In the genomic region with DNA sequence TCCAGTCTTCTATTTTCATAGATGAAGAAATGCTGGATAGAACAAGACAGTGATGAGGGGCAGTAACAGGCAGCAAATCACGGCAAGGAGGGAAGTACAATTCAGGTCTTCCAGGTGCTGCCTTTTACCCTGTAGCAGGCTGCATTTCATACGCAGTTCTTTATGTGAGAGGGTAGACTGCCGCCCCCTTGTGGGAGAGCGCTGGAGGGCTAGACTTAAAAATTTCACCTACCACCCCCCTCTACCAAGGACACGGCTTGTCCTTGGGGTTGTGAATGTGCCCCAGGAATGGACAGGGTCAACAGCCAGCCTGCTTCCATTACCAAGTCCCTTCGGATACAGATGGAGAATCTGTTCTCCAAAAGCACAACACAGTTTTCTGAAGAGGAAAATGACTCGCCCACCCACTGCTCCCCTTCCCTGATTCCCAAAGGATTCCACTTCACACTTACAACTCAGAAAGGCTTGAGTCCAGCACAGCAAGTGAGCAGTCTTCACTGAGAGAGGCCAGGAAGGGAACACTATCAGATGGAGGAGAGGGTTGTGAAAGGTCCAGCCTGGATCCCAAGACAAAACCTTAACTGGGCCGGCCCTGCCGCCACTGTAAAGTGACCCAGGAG, we compare ENCODE assay signal across 8 cellular contexts. TPM values are rescaled to one million over a fixed set of nuclear protein-coding genes. Genes with fewer than 3 reads are reported as not detected.
DNase-seq lines count a peak whose midpoint lies in the region; ATAC-seq, FAIRE-seq and TF ChIP-seq lines count a peak whose summit lies in the region.

No MANE protein-coding gene starts in this region.

- no peak overlapping the region for H3K4me3 Mint-ChIP-seq in GM23338
- H3K4me3 Mint-ChIP-seq in naive thymus-derived CD8-positive, alpha-beta T cell, result no peak overlapping the region

- no peaks in the 10 kb centered on the region for H3K4me1 Mint-ChIP-seq in GM23338
- peaks cover 13 to 38% (median 29%) of the 10 kb centered on the region in 4 donors for H3K4me1 Mint-ChIP-seq in naive thymus-derived CD8-positive, alpha-beta T cell

- CTCF ChIA-PET in A549 (lab: Yijun Ruan, JAX), result interaction anchor here (0.6 to 2.0 kb wide), 6 partner anchors 11 to 818 kb away, joined by 3 to 4 read pairs (median 3); partner anchors contain the start of gene OVGP1

- FAIRE-seq in A549 (lab: Jason Lieb, UNC), result no peak
- no peak for FAIRE-seq in bronchial epithelial cell (lab: Jason Lieb, UNC)

- H3K4me1 ChIP-seq in A549 (no peaks in the 10 kb centered on the region; the same call in 2 of the 3 replicates), GM23338 (ENCODE audit: insufficient read depth) (no peaks in the 10 kb centered on the region)

- H3K4me3 ChIP-seq in A549, result no peak overlapping the region
- no peak overlapping the region for H3K4me3 ChIP-seq in GM23338
- H3K4me3 ChIP-seq in bronchial epithelial cell (ENCODE audit: low read depth, low read length), result no peak overlapping the region

- H3K27ac ChIP-seq in A549 (no peak overlapping the region), GM23338 (ENCODE audit: low read depth) (peak overlapping the region; percentile 67), VCaP (no peak overlapping the region)

- no peak for TF ChIP-seq EP300 in A549 (IDR thresholded peaks at IDR 0.05)

- peaks cover 39% of the 10 kb centered on the region for H4K20me1 ChIP-seq in GM23338 (replicated peaks; ENCODE audit: insufficient read depth)

- POLR2A ChIA-PET in A549 (lab: Yijun Ruan, JAX), result no interaction called here
- POLR2A ChIA-PET in naive thymus-derived CD8-positive, alpha-beta T cell (lab: Charles Lee), result no interaction called here

- H3K27me3 ChIP-seq in GM23338 (ENCODE audit: insufficient read depth) (no peaks in the 10 kb centered on the region), bronchial epithelial cell (ENCODE audit: control insufficient read depth, insufficient read depth, low read length) (no peaks in the 10 kb centered on the region)

- ATAC-seq in A549 (peak; percentile 64 to 77), GM23338 (peak; percentile 94), HG03280 (IDR thresholded peaks at IDR 0.05; ENCODE audit: unreplicated experiment) (no peak)
- peak; percentile 97 to 98 for ATAC-seq in naive thymus-derived CD8-positive, alpha-beta T cell

- no peaks in the 10 kb centered on the region for H3K9me3 ChIP-seq in A549

- peaks cover 22% of the 10 kb centered on the region for H3K79me2 ChIP-seq in GM23338 (replicated peaks; ENCODE audit: insufficient read depth)

- TF ChIP-seq CTCF in A549 (IDR thresholded peaks at IDR 0.05), result peak; percentile 41; the same call in 2 of the 3 replicates
- peak; percentile 74 to 77 for TF ChIP-seq CTCF in GM23338 (conservative IDR thresholded peaks at IDR 0.05; ENCODE audit: low read depth in 2 of 2)
- peak; percentile 85 for TF ChIP-seq CTCF in VCaP (conservative IDR thresholded peaks at IDR 0.05)
- TF ChIP-seq CTCF in bronchial epithelial cell (IDR thresholded peaks at IDR 0.05; ENCODE audit: insufficient read depth, low read length, severe bottlenecking), result peak; percentile 61

- no peaks in the 10 kb centered on the region for H3K27me3 Mint-ChIP-seq in GM23338 (ENCODE audit: insufficient read depth, low read depth, poor library complexity)
- H3K27me3 Mint-ChIP-seq in naive thymus-derived CD8-positive, alpha-beta T cell, result no peaks in the 10 kb centered on the region

- H3F3A ChIP-seq in GM23338 (replicated peaks; ENCODE audit: low read depth), result no peaks in the 10 kb centered on the region

- H3K9me3 Mint-ChIP-seq in GM23338, result no peaks in the 10 kb centered on the region
- no peaks in the 10 kb centered on the region for H3K9me3 Mint-ChIP-seq in naive thymus-derived CD8-positive, alpha-beta T cell

- H2AFZ ChIP-seq in GM23338, result no peak overlapping the region

- peak in 1 of 2 experiments; percentile 32 for DNase-seq in A549 (ENCODE audit: low read depth in 1 of 2, low spot score in 1 of 2)
- peak; percentile 82 for DNase-seq in GM23338 (ENCODE audit: low spot score)
- DNase-seq in bronchial epithelial cell (ENCODE audit: low read depth), result no peak
- DNase-seq in naive thymus-derived CD8-positive, alpha-beta T cell, result peak; percentile 46 to 85 (median 64)
- DNase-seq in kidney glomerular epithelial cell (lab: John Stamatoyannopoulos, UW), result no peak
- DNase-seq in NCI-H128 (lab: John Stamatoyannopoulos, UW; ENCODE audit: unreplicated experiment), result no peak

- TF ChIP-seq POLR2A in A549 (IDR thresholded peaks at IDR 0.05; ENCODE audit: low read length), result no peak

- H3K9me2 ChIP-seq in GM23338 (ENCODE audit: insufficient read depth), result no peaks in the 10 kb centered on the region

- H3K36me3 Mint-ChIP-seq in GM23338 (ENCODE audit: low read depth), result peaks cover 91% of the 10 kb centered on the region
- peaks cover 0 to 86% (median 17%) of the 10 kb centered on the region in 3 donors for H3K36me3 Mint-ChIP-seq in naive thymus-derived CD8-positive, alpha-beta T cell

- H3K27ac Mint-ChIP-seq in GM23338, result peak overlapping the region; percentile 75
- H3K27ac Mint-ChIP-seq in naive thymus-derived CD8-positive, alpha-beta T cell, result peak overlapping the region; percentile 46 to 89 (median 84)

- H3K4me2 ChIP-seq in A549 (no peak overlapping the region), GM23338 (no peak overlapping the region)

- peaks cover 72% of the 10 kb centered on the region for H3K36me3 ChIP-seq in GM23338 (ENCODE audit: insufficient read depth)
- peaks cover 37% of the 10 kb centered on the region for H3K36me3 ChIP-seq in bronchial epithelial cell (ENCODE audit: control insufficient read depth, insufficient read depth, low read length)

- 0 out of 5 replicates have a peak, but pooled peaks of 1 of the 2 experiments have one; percentile 12 for TF ChIP-seq RAD21 in A549 (conservative IDR thresholded peaks at IDR 0.05 in 1 of 2, IDR thresholded peaks at IDR 0.05 in 1 of 2)

- WGBS in A549 (ENCODE audit: missing lambda C conversion rate), result 65% methylated on average over 6 of the region's 9 CpGs

TF ChIP-seq in A549, 52 proteins besides CTCF, POLR2A, EP300 and RAD21 (continues in another document):
- no peak for TF ChIP-seq KDM5A (IDR thresholded peaks at IDR 0.05)

RNA-seq across cellular contexts. Expression of gene WDR77, which starts 7.4 kb away (rescaled TPM):
- 122 and 157 TPM in 2 replicates for polyA plus RNA-seq in A549 (2011; rRNA removed)
- 128 and 160 TPM in 2 replicates for polyA plus RNA-seq in A549 (2012; cell fraction: cytosol; rRNA removed)
- 145 and 176 TPM in 2 replicates for polyA plus RNA-seq in A549 (2012; cell fraction: nucleus; rRNA removed)
- 53.0 to 60.0 TPM (median 53.8 TPM) in 3 replicates for polyA plus RNA-seq in A549 (2017; fragmentation: RNase III; extraction: RNeasy Plus Mini Kit Qiagen cat#74134 plus additional on column Dnase treatment)
- 145 and 190 TPM in 2 replicates for polyA minus RNA-seq in A549 (2011; rRNA and poly(A)+ RNA removed)
- total RNA-seq in GM23338 (2014; rRNA removed; shearing (Covaris generic)), result 111 and 117 TPM in 2 replicates
- 75.0 and 85.9 TPM in 2 replicates for polyA plus RNA-seq in GM23338 (2016; fragmentation: Nextera tagmentation; extraction: Ambion mirVana)
- total RNA-seq in bronchial epithelial cell, result 31.7 and 57.4 TPM in 2 replicates
- total RNA-seq in naive thymus-derived CD8-positive, alpha-beta T cell, result 10 to 100 TPM; 35.4 to 35.9 TPM
- polyA plus RNA-seq in naive thymus-derived CD8-positive, alpha-beta T cell, result 10 to 100 TPM; 36.9 to 44.6 (median 43.9) TPM

RNA-seq across cellular contexts. Expression of gene ATP5PB, which starts 7.6 kb away (rescaled TPM):
- 300 TPM in 2 replicates for polyA plus RNA-seq in A549 (2011; rRNA removed)
- 162 and 176 TPM in 2 replicates for polyA plus RNA-seq in A549 (2012; cell fraction: cytosol; rRNA removed)
- 65.0 and 83.4 TPM in 2 replicates for polyA plus RNA-seq in A549 (2012; cell fraction: nucleus; rRNA removed)
- polyA plus RNA-seq in A549 (2017; fragmentation: RNase III; extraction: RNeasy Plus Mini Kit Qiagen cat#74134 plus additional on column Dnase treatment), result 261 to 328 TPM (median 275 TPM) in 3 replicates
- polyA minus RNA-seq in A549 (2011; rRNA and poly(A)+ RNA removed), result 85.0 and 97.2 TPM in 2 replicates
- total RNA-seq in GM23338 (2014; rRNA removed; shearing (Covaris generic)), result 272 and 300 TPM in 2 replicates
- 260 and 279 TPM in 2 replicates for polyA plus RNA-seq in GM23338 (2016; fragmentation: Nextera tagmentation; extraction: Ambion mirVana)
- 234 and 259 TPM in 2 replicates for total RNA-seq in bronchial epithelial cell
- total RNA-seq in naive thymus-derived CD8-positive, alpha-beta T cell, result 100 to 1,000 TPM; 105 to 115 TPM
- 100 to 1,000 TPM; 411 to 437 (median 416) TPM for polyA plus RNA-seq in naive thymus-derived CD8-positive, alpha-beta T cell

RNA-seq across cellular contexts. Expression of gene OVGP1, which starts 14.1 kb away (rescaled TPM):
- 2.1 and 3.3 TPM in 2 replicates for polyA plus RNA-seq in A549 (2011; rRNA removed)
- polyA plus RNA-seq in A549 (2012; cell fraction: cytosol; rRNA removed), result 0.37 and 0.44 TPM in 2 replicates
- polyA plus RNA-seq in A549 (2012; cell fraction: nucleus; rRNA removed), result 1.7 and 3.4 TPM in 2 replicates
- polyA plus RNA-seq in A549 (2017; fragmentation: RNase III; extraction: RNeasy Plus Mini Kit Qiagen cat#74134 plus additional on column Dnase treatment), result 0.29 to 0.55 TPM (median 0.52 TPM) in 3 replicates
- polyA minus RNA-seq in A549 (2011; rRNA and poly(A)+ RNA removed), result 1.8 and 1.9 TPM in 2 replicates
- total RNA-seq in GM23338 (2014; rRNA removed; shearing (Covaris generic)), result 0.93 and 1.0 TPM in 2 replicates
- 0.82 and 0.99 TPM in 2 replicates for polyA plus RNA-seq in GM23338 (2016; fragmentation: Nextera tagmentation; extraction: Ambion mirVana)
- total RNA-seq in bronchial epithelial cell, result 1.6 and 1.7 TPM in 2 replicates
- 1 to 10 TPM; 9.0 to 9.2 TPM for total RNA-seq in naive thymus-derived CD8-positive, alpha-beta T cell
- 1 to 10 TPM in 1 of 3 donors, under 1 TPM in 2; 0.18 to 1.2 (median 0.51) TPM for polyA plus RNA-seq in naive thymus-derived CD8-positive, alpha-beta T cell

RNA-seq across cellular contexts. Expression of gene C1orf162, which starts 32.1 kb away (rescaled TPM):
- polyA plus RNA-seq in A549 (2011; rRNA removed) (0.28 and 0.46 TPM in 2 replicates), A549 (2017; fragmentation: RNase III; extraction: RNeasy Plus Mini Kit Qiagen cat#74134 plus additional on column Dnase treatment) (0.16 to 0.17 TPM (median 0.17 TPM) in 3 replicates), GM23338 (2016; fragmentation: Nextera tagmentation; extraction: Ambion mirVana) (0.28 and 0.47 TPM in 2 replicates)
- 0.04 and 0.10 TPM in 2 replicates for polyA plus RNA-seq in A549 (2012; cell fraction: cytosol; rRNA removed)
- 0.28 and 0.47 TPM in 2 replicates for polyA plus RNA-seq in A549 (2012; cell fraction: nucleus; rRNA removed)
- polyA minus RNA-seq in A549 (2011; rRNA and poly(A)+ RNA removed), result 0.62 TPM in 1 of 2 replicates, not detected in the other
- total RNA-seq in GM23338 (2014; rRNA removed; shearing (Covaris generic)), result 0.16 and 0.69 TPM in 2 replicates
- total RNA-seq in bronchial epithelial cell, result 0.38 and 1.1 TPM in 2 replicates
- 10 to 100 TPM; 58.1 to 59.7 TPM for total RNA-seq in naive thymus-derived CD8-positive, alpha-beta T cell
- polyA plus RNA-seq in naive thymus-derived CD8-positive, alpha-beta T cell, result 100 to 1,000 TPM; 159 to 250 (median 243) TPM

Comparison
In these comparisons a context has a peak if more than half of its experiments do, and no peak if none do; other contexts are left out.
1. DNase-seq: peak in GM23338 (single experiment) and naive thymus-derived CD8-positive, alpha-beta T cell (10 of 10); none in bronchial epithelial cell (single experiment), kidney glomerular epithelial cell (single experiment) and NCI-H128 (single experiment).
2. Peak in every context shown above with its lines, with median percentiles within 50 percentile points of each other: CTCF ChIP-seq.